ENCODE assay signal across 8 cellular contexts in the genomic region with DNA sequence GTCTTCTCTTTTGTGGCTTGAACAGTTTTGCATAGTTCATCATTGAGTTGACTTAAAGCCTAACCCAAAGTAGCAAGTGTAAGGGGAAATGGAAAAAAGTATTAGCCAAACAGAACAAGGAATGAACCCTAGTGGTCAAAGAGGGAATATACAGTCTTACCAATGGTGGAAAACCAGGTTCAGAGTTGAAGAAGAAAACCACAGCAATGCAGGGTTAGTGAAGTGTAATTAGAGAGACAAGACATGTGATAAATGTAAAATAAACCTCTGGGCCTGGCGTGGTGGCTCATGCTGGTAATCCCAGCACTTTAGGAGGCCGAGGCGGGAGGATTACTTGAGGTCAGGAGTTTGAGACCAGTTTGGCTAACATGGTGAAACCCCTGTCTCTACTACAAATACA. TPM values are rescaled to one million over a fixed set of nuclear protein-coding genes. Genes with fewer than 3 reads are reported as not detected.
DNase-seq lines count a peak whose midpoint lies in the region; ATAC-seq, FAIRE-seq and TF ChIP-seq lines count a peak whose summit lies in the region.

No MANE protein-coding gene starts in this region.

- H3K4me3 ChIP-seq in coronary artery: no peak overlapping the region

- TF ChIP-seq CTCF in coronary artery (IDR thresholded peaks at IDR 0.05): no peak

- TF ChIP-seq POLR2A in GM12891 (IDR thresholded peaks at IDR 0.05; ENCODE audit: low read depth, low read length): no peak

- peak overlapping the region in 1 of 2 donors; percentile 36 for H3K27ac ChIP-seq in coronary artery

- DNase-seq in GM12891 (ENCODE audit: insufficient read length, low spot score): no peak
- DNase-seq in RCC 7860 (ENCODE audit: low spot score): peak; percentile 36
- DNase-seq in hepatic stellate cell (ENCODE audit: low spot score): peak; percentile 9
- DNase-seq in stimulated activated CD8-positive, alpha-beta memory T cell treated with anti-CD3 and anti-CD28 coated beads, Interleukin-4, amount 100 ng/mL, for 48 hours: no peak
- DNase-seq in NCI-H2029 treated with DMSO at 0.1 percent for 48 hours (lab: John Stamatoyannopoulos, UW): no peak
- DNase-seq in coronary artery (ENCODE audit: low spot score): no peak

- ATAC-seq in HG02870 (IDR thresholded peaks at IDR 0.05; ENCODE audit: unreplicated experiment) (peak; percentile 54), HG02970 (IDR thresholded peaks at IDR 0.05; ENCODE audit: low FRiP score, unreplicated experiment) (no peak)

- FAIRE-seq in GM12891 (lab: Jason Lieb, UNC) (peak; percentile 77), RCC 7860 (lab: Jason Lieb, UNC) (peak; percentile 23)

TF ChIP-seq in GM12891, 5 proteins besides CTCF, POLR2A, EP300 and RAD21:
- TF ChIP-seq POU2F2 (IDR thresholded peaks at IDR 0.05; ENCODE audit: low read depth, low read length) (no peak), SPI1 (IDR thresholded peaks at IDR 0.05; ENCODE audit: low read depth, low read length) (no peak), TAF1 (IDR thresholded peaks at IDR 0.05; ENCODE audit: low read depth, low read length) (no peak), POLR2AphosphoS5 (IDR thresholded peaks at IDR 0.05; ENCODE audit: low read depth, low read length) (no peak), PAX5 (IDR thresholded peaks at IDR 0.05; ENCODE audit: insufficient read depth, low read length, severe bottlenecking) (no peak)

RNA-seq across cellular contexts. Expression of a gene that starts 2.4 kb away (rescaled TPM):
- 1.0 TPM for polyA plus RNA-seq in GM12891 (2012; ENCODE audit: low read depth, missing spikeins)

Comparison
In these comparisons a context has a peak if more than half of its experiments do, and no peak if none do; other contexts are left out.
1. DNase-seq: peak in RCC 7860 (single experiment) and hepatic stellate cell (single experiment); none in GM12891 (single experiment), stimulated activated CD8-positive, alpha-beta memory T cell treated with anti-CD3 and anti-CD28 coated beads, Interleukin-4, amount 100 ng/mL, for 48 hours (single experiment), NCI-H2029 treated with DMSO at 0.1 percent for 48 hours (single experiment) and coronary artery (single experiment).